In genomic region chr4:16007471-16008095, GRCh38 we compare ENCODE assay signal across 19 cellular contexts. TPM values are rescaled to one million over a fixed set of nuclear protein-coding genes. Genes with fewer than 3 reads are reported as not detected.
DNase-seq lines count a peak whose midpoint lies in the region; ATAC-seq and TF ChIP-seq lines count a peak whose summit lies in the region.
"Had no signal": no experiment of that assay in that cellular context is flagged by ENCODE, and none has a peak within 500 bp of the region (broad histone marks: within the 10 kb centered on the region; RNA-seq: fewer than 3 reads in every experiment).

No MANE protein-coding gene starts in this region.

- 56% methylated on average over 5 of the region's 5 CpGs for WGBS in SK-N-SH (ENCODE audit: low lambda C conversion rate)

- POLR2A ChIA-PET in SK-N-SH (lab: Yijun Ruan, JAX): no interaction called here

- H3K4me2 ChIP-seq in SK-N-SH: no peak overlapping the region
- H3K4me2 ChIP-seq: BLaER1 treated with 17β-estradiol and CSF1 and Interleukin-3, amounts not matched to agents 10 nM and 100 nM had no signal

- H3K27ac Mint-ChIP-seq in glutamatergic neuron (ENCODE audit: unreplicated experiment): peak overlapping the region; percentile 43
- H3K27ac Mint-ChIP-seq in T-helper 2 cell treated with Interferon-gamma antibody and Interleukin-4, amounts not matched to agents 5 μg/mL and 100 μg/mL, for 36 hours: no peak overlapping the region
- H3K27ac Mint-ChIP-seq: CD4-positive, CD25-positive, alpha-beta regulatory T cell had no signal

- H3K27ac ChIP-seq in SK-N-SH (ENCODE audit: low read depth in 2 of 2, low read length in 1 of 2): peak overlapping the region in 1 of 2 experiments; percentile 61; a peak in 2 of 4 replicates
- H3K27ac ChIP-seq in left ventricle myocardium inferior (replicated peaks): no peak overlapping the region
- no peak overlapping the region for H3K27ac ChIP-seq in substantia nigra (ENCODE audit: low read depth, low read length, poor library complexity, severe bottlenecking)
- H3K27ac ChIP-seq: BLaER1 treated with 17β-estradiol and CSF1 and Interleukin-3, amounts not matched to agents 10 nM and 100 nM had no signal

- TF ChIP-seq CTCF in SK-N-SH (IDR thresholded peaks at IDR 0.05): no peak
- no peak for TF ChIP-seq CTCF in glutamatergic neuron (IDR thresholded peaks at IDR 0.05; ENCODE audit: partially characterized antibody, unreplicated experiment)
- TF ChIP-seq CTCF in left ventricle myocardium inferior (IDR thresholded peaks at IDR 0.05; ENCODE audit: borderline replicate concordance): no peak

- no peak overlapping the region for H3K9ac ChIP-seq in SK-N-SH
- H3K9ac ChIP-seq: BLaER1 treated with 17β-estradiol and CSF1 and Interleukin-3, amounts not matched to agents 10 nM and 100 nM had no signal

- peaks cover 17% of the 10 kb centered on the region for H3K4me1 Mint-ChIP-seq in glutamatergic neuron (ENCODE audit: low read depth, unreplicated experiment)
- H3K4me1 Mint-ChIP-seq in T-helper 2 cell treated with Interferon-gamma antibody and Interleukin-4, amounts not matched to agents 5 μg/mL and 100 μg/mL, for 36 hours (ENCODE audit: low read depth): peaks cover 1% of the 10 kb centered on the region
- H3K4me1 Mint-ChIP-seq: CD4-positive, CD25-positive, alpha-beta regulatory T cell had no signal

- H3K79me2 ChIP-seq in SK-N-SH (ENCODE audit: insufficient read depth): no peaks in the 10 kb centered on the region

- H3K36me3 Mint-ChIP-seq in glutamatergic neuron (ENCODE audit: unreplicated experiment): no peaks in the 10 kb centered on the region
- no peaks in the 10 kb centered on the region for H3K36me3 Mint-ChIP-seq in T-helper 2 cell treated with Interferon-gamma antibody and Interleukin-4, amounts not matched to agents 5 μg/mL and 100 μg/mL, for 36 hours (ENCODE audit: low read depth)
- H3K36me3 Mint-ChIP-seq: CD4-positive, CD25-positive, alpha-beta regulatory T cell had no signal

- peak; percentile 24 for DNase-seq in SK-N-SH
- peak; percentile 56 for DNase-seq in NCI-H82 treated with DMSO at 0.1 percent for 48 hours (lab: John Stamatoyannopoulos, UW; ENCODE audit: unreplicated experiment)
- DNase-seq in glutamatergic neuron: no peak
- no peak for DNase-seq in T-helper 2 cell treated with Interferon-gamma antibody and Interleukin-4, amounts not matched to agents 5 μg/mL and 100 μg/mL, for 36 hours (ENCODE audit: low spot score)
- DNase-seq in left ventricle myocardium inferior: no peak
- no peak for DNase-seq in substantia nigra (lab: John Stamatoyannopoulos, UW)
- DNase-seq: 8988T; AML-193; Calu3; CD4-positive, CD25-positive, alpha-beta regulatory T cell; DMS153; DMS79 treated with DMSO at 0.1 percent for 48 hours; EL; GOT3; H9; IMR-90 had no signal

- H3K9me3 ChIP-seq in SK-N-SH: no peaks in the 10 kb centered on the region
- H3K9me3 ChIP-seq in left ventricle myocardium inferior (replicated peaks): no peaks in the 10 kb centered on the region
- H3K9me3 ChIP-seq: BLaER1 treated with 17β-estradiol and CSF1 and Interleukin-3, amounts not matched to agents 10 nM and 100 nM had no signal

- H3K9me2 ChIP-seq in SK-N-SH: no peaks in the 10 kb centered on the region

- H2AFZ ChIP-seq in SK-N-SH (ENCODE audit: low read depth): no peak overlapping the region

- no peak; the same call in 1 of the 3 replicates for ATAC-seq in SK-N-SH treated with all-trans-retinoic acid at 6 μM for 48 hours

- CTCF ChIA-PET in SK-N-SH (lab: Yijun Ruan, JAX): interaction anchor here (0.6 to 5.0 kb wide), 14 partner anchors 9 to 303 kb away, joined by 3 to 37 read pairs (median 3); partner anchors contain the start of gene FGFBP2

- H3K4me3 Mint-ChIP-seq in glutamatergic neuron (ENCODE audit: unreplicated experiment): no peak overlapping the region
- no peak overlapping the region for H3K4me3 Mint-ChIP-seq in T-helper 2 cell treated with Interferon-gamma antibody and Interleukin-4, amounts not matched to agents 5 μg/mL and 100 μg/mL, for 36 hours
- H3K4me3 Mint-ChIP-seq: CD4-positive, CD25-positive, alpha-beta regulatory T cell; H9 had no signal

- H3K9me3 Mint-ChIP-seq in glutamatergic neuron (ENCODE audit: unreplicated experiment): no peaks in the 10 kb centered on the region
- H3K9me3 Mint-ChIP-seq in T-helper 2 cell treated with Interferon-gamma antibody and Interleukin-4, amounts not matched to agents 5 μg/mL and 100 μg/mL, for 36 hours: no peaks in the 10 kb centered on the region
- H3K9me3 Mint-ChIP-seq: CD4-positive, CD25-positive, alpha-beta regulatory T cell; H9 had no signal

- no peaks in the 10 kb centered on the region; the same call in 1 of the 2 replicates for H3K27me3 ChIP-seq in SK-N-SH (ENCODE audit: insufficient read depth)
- H3K27me3 ChIP-seq in left ventricle myocardium inferior (ENCODE audit: low read depth): no peaks in the 10 kb centered on the region
- H3K27me3 ChIP-seq: BLaER1 treated with 17β-estradiol and CSF1 and Interleukin-3, amounts not matched to agents 10 nM and 100 nM had no signal

- H3K36me3 ChIP-seq in SK-N-SH (replicated peaks in 1 of 2; ENCODE audit: control insufficient read depth in 1 of 2, insufficient read depth in 2 of 2, low read length in 1 of 2) (no peaks in the 10 kb centered on the region), left ventricle myocardium inferior (no peaks in the 10 kb centered on the region)
- H3K36me3 ChIP-seq: BLaER1 treated with 17β-estradiol and CSF1 and Interleukin-3, amounts not matched to agents 10 nM and 100 nM had no signal

- no peak for TF ChIP-seq RAD21 in SK-N-SH (IDR thresholded peaks at IDR 0.05; ENCODE audit: low read length)

- no peaks in the 10 kb centered on the region for H3K27me3 Mint-ChIP-seq in glutamatergic neuron (ENCODE audit: unreplicated experiment)
- peaks cover 2% of the 10 kb centered on the region for H3K27me3 Mint-ChIP-seq in T-helper 2 cell treated with Interferon-gamma antibody and Interleukin-4, amounts not matched to agents 5 μg/mL and 100 μg/mL, for 36 hours (ENCODE audit: low read depth)

- intact Hi-C loops in left ventricle myocardium inferior (cut with micrococcal nuclease): loop anchor here (10.0 kb wide), 1 partner anchor 203 kb away; no protein-coding TSS in a partner anchor

- H3K4me1 ChIP-seq in SK-N-SH (ENCODE audit: control insufficient read depth in 1 of 2, insufficient read depth in 2 of 2, low read depth in 1 of 2, low read length in 1 of 2) (peaks cover 0 to 15% of the 10 kb centered on the region in 2 experiments; a peak in 2 of 4 replicates), left ventricle myocardium inferior (peaks cover 10% of the 10 kb centered on the region)

- no peak for TF ChIP-seq EP300 in SK-N-SH (IDR thresholded peaks at IDR 0.05; ENCODE audit: borderline replicate concordance in 1 of 2, low read depth in 1 of 2, low read length in 1 of 2)

- no peaks in the 10 kb centered on the region for H3F3A ChIP-seq in SK-N-SH (replicated peaks; ENCODE audit: insufficient read depth)

- H3K4me3 ChIP-seq in SK-N-SH (ENCODE audit: low read depth in 2 of 2, low read length in 1 of 2) (no peak overlapping the region), left ventricle myocardium inferior (no peak overlapping the region)
- H3K4me3 ChIP-seq: BLaER1 treated with 17β-estradiol and CSF1 and Interleukin-3, amounts not matched to agents 10 nM and 100 nM had no signal

- H4K20me1 ChIP-seq in SK-N-SH (ENCODE audit: insufficient read depth): no peaks in the 10 kb centered on the region
- H4K20me1 ChIP-seq: BLaER1 treated with 17β-estradiol and CSF1 and Interleukin-3, amounts not matched to agents 10 nM and 100 nM had no signal

TF ChIP-seq in SK-N-SH, 30 proteins besides CTCF, POLR2A, EP300 and RAD21:
- TF ChIP-seq GABPA (IDR thresholded peaks at IDR 0.05; ENCODE audit: low read depth) (no peak), GATA2 (CRISPR knock-in tag; IDR thresholded peaks at IDR 0.05) (peak; percentile 23; the same call in 1 of the 2 replicates)
TF ChIP-seq in SK-N-SH: peak in this region for 1.

TF ChIP-seq in SK-N-SH treated with all-trans-retinoic acid at 6 μM for 48 hours, 23 proteins besides CTCF, POLR2A, EP300 and RAD21 (continues in another document):
- no peak for TF ChIP-seq TSHZ2 (CRISPR knock-in tag; IDR thresholded peaks at IDR 0.05)
- no peak for TF ChIP-seq CSDC2 (CRISPR knock-in tag; IDR thresholded peaks at IDR 0.05)
- TF ChIP-seq OSR1 (CRISPR knock-in tag; IDR thresholded peaks at IDR 0.05): no peak
- TF ChIP-seq ZFP3 (CRISPR knock-in tag; IDR thresholded peaks at IDR 0.05): no peak

RNA-seq across cellular contexts. Expression of gene FGFBP2, which starts 44.6 kb away (rescaled TPM):
- polyA plus RNA-seq in SK-N-SH (2012; rRNA removed): 0.62 and 1.7 TPM in 2 replicates
- polyA plus RNA-seq in SK-N-SH (2012; cell fraction: cytosol; rRNA removed): 1.1 and 2.0 TPM in 2 replicates
- polyA plus RNA-seq in SK-N-SH (2012; cell fraction: nucleus; rRNA removed): 0.56 and 1.2 TPM in 2 replicates
- total RNA-seq in glutamatergic neuron (ENCODE audit: unreplicated experiment): not detected
- 1.2 TPM for total RNA-seq in left ventricle myocardium inferior
- total RNA-seq: Calu3, H9, HT-29, IMR-90 had no signal
- polyA plus RNA-seq: IMR-90 had no signal

Comparison
In these comparisons a context has a peak if more than half of its experiments do, and no peak if none do; other contexts are left out.
1. DNase-seq: peak in SK-N-SH (single experiment) and NCI-H82 treated with DMSO at 0.1 percent for 48 hours (single experiment); none in glutamatergic neuron (single experiment), T-helper 2 cell treated with Interferon-gamma antibody and Interleukin-4, amounts not matched to agents 5 μg/mL and 100 μg/mL, for 36 hours (single experiment), left ventricle myocardium inferior (single experiment) and substantia nigra (0 of 49).